ENCODE assay signal across 23 cellular contexts in genomic region chr12:48643011-48643410, GRCh38. TPM values are rescaled to one million over a fixed set of nuclear protein-coding genes. Genes with fewer than 3 reads are reported as not detected.
DNase-seq lines count a peak whose midpoint lies in the region; ATAC-seq, FAIRE-seq and TF ChIP-seq lines count a peak whose summit lies in the region.
"Had no signal": no experiment of that assay in that cellular context is flagged by ENCODE, and none has a peak within 500 bp of the region (broad histone marks: within the 10 kb centered on the region; RNA-seq: fewer than 3 reads in every experiment).

No MANE protein-coding gene starts in this region.

- H3K36me3 ChIP-seq in HEK293 (ENCODE audit: control insufficient read depth in 2 of 2, insufficient read depth in 1 of 2, low read length in 2 of 2) (peaks cover 23 to 32% of the 10 kb centered on the region in 2 experiments), K562 (ENCODE audit: control insufficient read depth, insufficient read depth, low read length) (no peaks in the 10 kb centered on the region)

- no peak overlapping the region for H3K4me2 ChIP-seq in K562 (ENCODE audit: insufficient read depth, low read length)
- H3K4me2 ChIP-seq: BLaER1 had no signal

- CTCF ChIA-PET in HEK293 (lab: Yijun Ruan, JAX) (no interaction called here), K562 (lab: Yijun Ruan, JAX; ENCODE audit: low intra/inter-chr PET ratio) (no interaction called here)

- POLR2A ChIA-PET in HEK293 (lab: Yijun Ruan, JAX) (no interaction called here), K562 (lab: Yijun Ruan, JAX) (no interaction called here)

- no peak for TF ChIP-seq RAD21 in K562 (CRISPR knock-in tag; conservative IDR thresholded peaks at IDR 0.05 in 1 of 2, IDR thresholded peaks at IDR 0.05 in 1 of 2)

- TF ChIP-seq POLR2A in GM12891 (IDR thresholded peaks at IDR 0.05; ENCODE audit: low read depth, low read length) (no peak), K562 (conservative IDR thresholded peaks at IDR 0.05) (no peak)

- no peak overlapping the region for H2AFZ ChIP-seq in K562 (ENCODE audit: low read depth, low read length)

- no peaks in the 10 kb centered on the region for H3K9me1 ChIP-seq in K562 (ENCODE audit: control insufficient read depth, insufficient read depth, low read length)

- TF ChIP-seq EP300 in K562 (IDR thresholded peaks at IDR 0.05; ENCODE audit: low read length), result no peak

- H3K27ac ChIP-seq in HEK293 (ENCODE audit: extremely low read depth, low read depth, low read length) (no peak overlapping the region), K562 (ENCODE audit: extremely low read depth, low read depth, low read length) (no peak overlapping the region)
- H3K27ac ChIP-seq: BLaER1 had no signal

- H3K27me3 ChIP-seq in K562 (ENCODE audit: control insufficient read depth in 2 of 2, insufficient read depth in 2 of 2, low read length in 2 of 2), result no peaks in the 10 kb centered on the region
- H3K27me3 ChIP-seq: BE2C, BLaER1 had no signal

- no peak overlapping the region for H3K9ac ChIP-seq in K562 (ENCODE audit: insufficient read depth in 1 of 2, low read depth in 2 of 2, low read length in 2 of 2)
- H3K9ac ChIP-seq: BLaER1 had no signal

- H3K4me3 ChIP-seq in HEK293 (ENCODE audit: low read depth, low read length) (no peak overlapping the region), K562 (no peak overlapping the region), epithelial cell of esophagus (ENCODE audit: low read length) (no peak overlapping the region)
- H3K4me3 ChIP-seq: BLaER1 had no signal

- H3K9me3 ChIP-seq in HEK293 (ENCODE audit: control insufficient read depth, insufficient read depth, low read depth, low read length) (no peaks in the 10 kb centered on the region), K562 (replicated peaks; ENCODE audit: control insufficient read depth, insufficient read depth, low read depth, low read length) (0 out of 2 replicates have a peak, but pooled peaks cover 2% of the 10 kb centered on the region)
- H3K9me3 ChIP-seq: BE2C, Caco-2 had no signal

- ATAC-seq in K562 (no peak), GM21360 (IDR thresholded peaks at IDR 0.05; ENCODE audit: unreplicated experiment) (no peak)
- ATAC-seq: CD8-positive, alpha-beta T cell had no signal

- TF ChIP-seq CTCF in HEK293 (tag by site-specific recombination; IDR thresholded peaks at IDR 0.05) (no peak), K562 (IDR thresholded peaks at IDR 0.05 in 2 of 3, conservative IDR thresholded peaks at IDR 0.05 in 1 of 3; ENCODE audit: insufficient read depth in 2 of 3, low read depth in 1 of 3, low read length in 3 of 3) (no peak), epithelial cell of esophagus (IDR thresholded peaks at IDR 0.05; ENCODE audit: insufficient read depth, low read depth, low read length, missing control alignments) (no peak)

- intact Hi-C loops in K562 (cut with micrococcal nuclease), result no loop called here

- in situ Hi-C loops in K562 (cut with MboI), result no loop called here

- H3K4me1 ChIP-seq in HEK293 (ENCODE audit: control insufficient read depth, insufficient read depth, low read length) (no peaks in the 10 kb centered on the region), K562 (replicated peaks in 1 of 2; ENCODE audit: control insufficient read depth in 2 of 2, insufficient read depth in 2 of 2, low read length in 2 of 2) (peaks cover 0 to 11% of the 10 kb centered on the region in 2 experiments; a peak in 2 of 5 replicates)
- H3K4me1 ChIP-seq: BE2C, BLaER1, Caco-2 had no signal

- no TSS peak for BruUV-seq in K562 (replicated peaks; lab: Mats Ljungman, UMichigan)

- WGBS in K562 (ENCODE audit: insufficient coverage, low coverage, missing lambda C conversion rate), result 57% methylated on average over 2 of the region's 2 CpGs

- H4K20me1 ChIP-seq in K562 (replicated peaks; ENCODE audit: control insufficient read depth, insufficient read depth, low read length), result no peaks in the 10 kb centered on the region
- H4K20me1 ChIP-seq: BLaER1 had no signal

- no peaks in the 10 kb centered on the region for H3K79me2 ChIP-seq in K562 (ENCODE audit: control insufficient read depth, insufficient read depth, low read length)

- FAIRE-seq in GM12891 (lab: Jason Lieb, UNC) (peak; percentile 47), K562 (lab: Jason Lieb, UNC) (no peak)
- FAIRE-seq: A204.1, D721Med, G401.6, GM12892, GM19239 had no signal

- DNase-seq in GM12891 (ENCODE audit: insufficient read length, low spot score) (no peak), K562 (ENCODE audit: extremely low read depth in 1 of 4, low spot score in 3 of 4) (no peak), epithelial cell of esophagus (ENCODE audit: low read depth) (peak; percentile 33), T-helper 1 cell (no peak), NCI-H1105 treated with DMSO at 0.1 percent for 48 hours (lab: John Stamatoyannopoulos, UW) (no peak)
- DNase-seq: 8988T; ACHN; BE2C; C1 segment of cervical spinal cord; Caco-2; Calu3; CD4-positive, alpha-beta T cell; CD8-positive, alpha-beta T cell; DMS79 treated with DMSO at 0.1 percent for 48 hours; GF-D8 had no signal

TF ChIP-seq in GM12891, 5 proteins besides CTCF, POLR2A, EP300 and RAD21:
- TF ChIP-seq PAX5 (IDR thresholded peaks at IDR 0.05; ENCODE audit: insufficient read depth, low read length, severe bottlenecking), result no peak
- TF ChIP-seq SPI1 (IDR thresholded peaks at IDR 0.05; ENCODE audit: low read depth, low read length), result no peak
- no peak for TF ChIP-seq POLR2AphosphoS5 (IDR thresholded peaks at IDR 0.05; ENCODE audit: low read depth, low read length)
- TF ChIP-seq POU2F2 (IDR thresholded peaks at IDR 0.05; ENCODE audit: low read depth, low read length), result no peak
- TF ChIP-seq TAF1 (IDR thresholded peaks at IDR 0.05; ENCODE audit: low read depth, low read length), result no peak

TF ChIP-seq in HEK293, 187 proteins besides CTCF, POLR2A, EP300 and RAD21:
- TF ChIP-seq BCL11B (tag by site-specific recombination; IDR thresholded peaks at IDR 0.05; ENCODE audit: low read depth) (no peak), ZFP3 (tag by site-specific recombination; IDR thresholded peaks at IDR 0.05; ENCODE audit: low read depth) (no peak), SCRT2 (tag by site-specific recombination; IDR thresholded peaks at IDR 0.05) (no peak), ZNF138 (tag by site-specific recombination; IDR thresholded peaks at IDR 0.05; ENCODE audit: borderline replicate concordance) (no peak), ZXDB (tag by site-specific recombination; IDR thresholded peaks at IDR 0.05) (no peak), ZNF211 (tag by site-specific recombination; IDR thresholded peaks at IDR 0.05; ENCODE audit: low read depth) (peak; percentile 61; the same call in 1 of the 2 replicates)

TF ChIP-seq in K562, 482 proteins besides CTCF, POLR2A, EP300 and RAD21:
- peak; percentile 87 for TF ChIP-seq CEBPB (tag; IDR thresholded peaks at IDR 0.05)
- TF ChIP-seq CEBPG (CRISPR knock-in tag; IDR thresholded peaks at IDR 0.05), result no peak
- peak; percentile 48 to 55; a peak in 3 of 4 replicates for TF ChIP-seq CEBPG (tag; conservative IDR thresholded peaks at IDR 0.05 in 1 of 2, IDR thresholded peaks at IDR 0.05 in 1 of 2)
- no peak for TF ChIP-seq ZNF445 (CRISPR knock-in tag; IDR thresholded peaks at IDR 0.05; ENCODE audit: low read depth)

RNA-seq across cellular contexts. Expression of gene KANSL2, which starts 39.0 kb away (rescaled TPM):
- 18.4 TPM for polyA plus RNA-seq in GM12891 (2012; ENCODE audit: low read depth, missing spikeins)
- 193 and 271 TPM in 2 replicates for total RNA-seq in K562 (2011; cell fraction: chromatin; rRNA removed; ENCODE audit: low replicate concordance)
- total RNA-seq in K562 (2011; cell fraction: nucleolus; rRNA removed), result 175 and 180 TPM in 2 replicates
- total RNA-seq in K562 (2011; cell fraction: nucleoplasm; rRNA removed), result 137 and 174 TPM in 2 replicates
- total RNA-seq in K562 (2014; rRNA removed) (41.1 and 43.8 TPM in 2 replicates), K562 (2014; rRNA removed; fragmentation: Illumina TruSeq; extraction: Trizol) (65.0 and 70.3 TPM in 2 replicates), K562 (2015; rRNA removed; fragmentation: Illumina TruSeq; extraction: Trizol) (48.1 and 55.4 TPM in 2 replicates), K562 (2021) (43.6 and 44.8 TPM in 2 replicates)
- polyA plus RNA-seq in K562 (2011; rRNA removed) (60.3 and 63.9 TPM in 2 replicates), K562 (2014; fragmentation: Illumina TruSeq; extraction: Trizol) (45.6 and 48.5 TPM in 2 replicates), K562 (2014; fragmentation: Nextera tagmentation; extraction: Ambion mirVana) (10 to 100 TPM; 80.0 to 89.8 TPM), K562 (2014; rRNA removed) (51.6 and 57.6 TPM in 2 replicates)
- 54.6 and 68.2 TPM in 2 replicates for polyA plus RNA-seq in K562 (2011; cell fraction: cytosol; rRNA removed)
- 83.7 and 86.1 TPM in 2 replicates for polyA plus RNA-seq in K562 (2011; cell fraction: nucleus; rRNA removed)
- polyA plus RNA-seq in K562 (2012), result 27.8 and 47.9 TPM in 2 replicates
- 134 and 138 TPM in 2 replicates for polyA minus RNA-seq in K562 (2011; rRNA and poly(A)+ RNA removed)
- polyA minus RNA-seq in K562 (2011; cell fraction: cytosol; rRNA and poly(A)+ RNA removed), result 26.6 and 44.2 TPM in 2 replicates
- 97.1 and 104 TPM in 2 replicates for polyA minus RNA-seq in K562 (2011; cell fraction: nucleus; rRNA and poly(A)+ RNA removed)
